1 cellular context compared by ENCODE assay signal in genomic region chr17:4249452-4250029, GRCh38.
A peak's percentile ranks its signal among the peaks of the same experiment; 100 is the strongest.
TF ChIP-seq lines count a peak whose summit lies in the region.

No MANE protein-coding gene starts in this region.

TF ChIP-seq in K562, 482 proteins besides CTCF, POLR2A, EP300 and RAD21 (continued from another document and continues in another):
- no peak for TF ChIP-seq REST (CRISPR knock-in tag; IDR thresholded peaks at IDR 0.05; ENCODE audit: low read depth)
- no peak for TF ChIP-seq STAT5B (CRISPR knock-in tag; IDR thresholded peaks at IDR 0.05)
- no peak for TF ChIP-seq CHD2 (IDR thresholded peaks at IDR 0.05; ENCODE audit: low read depth, low read length)
- TF ChIP-seq GTF2F1 (IDR thresholded peaks at IDR 0.05; ENCODE audit: low read depth, low read length), result no peak
- TF ChIP-seq POLR2G (IDR thresholded peaks at IDR 0.05; ENCODE audit: low read depth, low read length), result no peak
- TF ChIP-seq ATF2 (CRISPR knock-in tag; IDR thresholded peaks at IDR 0.05), result no peak
- no peak for TF ChIP-seq HOMEZ (CRISPR knock-in tag; IDR thresholded peaks at IDR 0.05)
- TF ChIP-seq ZKSCAN8 (CRISPR knock-in tag; IDR thresholded peaks at IDR 0.05), result no peak
- TF ChIP-seq ZC3H4 (CRISPR knock-in tag; IDR thresholded peaks at IDR 0.05; ENCODE audit: borderline replicate concordance), result no peak
- TF ChIP-seq TEAD4 (IDR thresholded peaks at IDR 0.05; ENCODE audit: low read length), result peak; percentile 98
- TF ChIP-seq TEAD4 (CRISPR knock-in tag; IDR thresholded peaks at IDR 0.05; ENCODE audit: borderline replicate concordance), result no peak
- no peak for TF ChIP-seq ZNF280B (CRISPR knock-in tag; IDR thresholded peaks at IDR 0.05)
- no peak for TF ChIP-seq RFX1 (IDR thresholded peaks at IDR 0.05)
- no peak for TF ChIP-seq E2F3 (CRISPR knock-in tag; IDR thresholded peaks at IDR 0.05)
- TF ChIP-seq ARNT (IDR thresholded peaks at IDR 0.05), result peak; percentile 46 to 79; a peak in 2 of 4 replicates
- TF ChIP-seq E2F6 (IDR thresholded peaks at IDR 0.05; ENCODE audit: borderline replicate concordance in 1 of 2, extremely low read depth in 1 of 2, insufficient read depth in 1 of 2, insufficient read length in 1 of 2, low read depth in 1 of 2, low read length in 1 of 2, poor library complexity in 1 of 2, severe bottlenecking in 1 of 2), result no peak
- no peak for TF ChIP-seq HES1 (IDR thresholded peaks at IDR 0.05; ENCODE audit: low read depth)
- TF ChIP-seq ZNF140 (CRISPR knock-in tag; IDR thresholded peaks at IDR 0.05), result no peak
- TF ChIP-seq ZNF408 (CRISPR knock-in tag; IDR thresholded peaks at IDR 0.05; ENCODE audit: low read depth), result no peak
- no peak for TF ChIP-seq ELK3 (CRISPR knock-in tag; IDR thresholded peaks at IDR 0.05)
- no peak for TF ChIP-seq BRF2 (IDR thresholded peaks at IDR 0.05; ENCODE audit: borderline replicate concordance, insufficient read depth, insufficient read length)
- no peak for TF ChIP-seq FOS (IDR thresholded peaks at IDR 0.05; ENCODE audit: extremely low read depth, insufficient read length)
- no peak for TF ChIP-seq NFXL1 (CRISPR knock-in tag; IDR thresholded peaks at IDR 0.05)
- peak; percentile 27; the same call in 1 of the 2 replicates for TF ChIP-seq ESRRA (IDR thresholded peaks at IDR 0.05; ENCODE audit: borderline replicate concordance, low read depth)
- no peak for TF ChIP-seq FOXO4 (CRISPR knock-in tag; IDR thresholded peaks at IDR 0.05)
- TF ChIP-seq ZNF445 (CRISPR knock-in tag; IDR thresholded peaks at IDR 0.05; ENCODE audit: low read depth), result no peak
- no peak for TF ChIP-seq SP2 (IDR thresholded peaks at IDR 0.05; ENCODE audit: extremely low read depth, low read depth, low read length, poor library complexity, severe bottlenecking)
- TF ChIP-seq STAT6 (CRISPR knock-in tag; IDR thresholded peaks at IDR 0.05), result no peak
- TF ChIP-seq NR4A1 (CRISPR knock-in tag; IDR thresholded peaks at IDR 0.05), result no peak
- no peak for TF ChIP-seq NR4A1 (tag; IDR thresholded peaks at IDR 0.05)
- no peak for TF ChIP-seq BCL6 (CRISPR knock-in tag; IDR thresholded peaks at IDR 0.05)
- TF ChIP-seq TAL1 (IDR thresholded peaks at IDR 0.05), result peak; percentile 97
- TF ChIP-seq CUX1 (CRISPR knock-in tag; IDR thresholded peaks at IDR 0.05), result no peak
- no peak for TF ChIP-seq POU5F1 (IDR thresholded peaks at IDR 0.05; ENCODE audit: borderline replicate concordance, low read depth, low read length, partially characterized antibody)
- TF ChIP-seq SIX5 (IDR thresholded peaks at IDR 0.05; ENCODE audit: borderline replicate concordance in 1 of 2, insufficient read depth in 1 of 2, low read depth in 1 of 2, low read length in 2 of 2), result no peak
